In genomic region chr11:77138106-77138649, GRCh38 we compare ENCODE assay signal across 19 cellular contexts. TPM values are rescaled to one million over a fixed set of nuclear protein-coding genes. Genes with fewer than 3 reads are reported as not detected.
A peak's percentile ranks its signal among the peaks of the same experiment; 100 is the strongest.
DNase-seq lines count a peak whose midpoint lies in the region; ATAC-seq and TF ChIP-seq lines count a peak whose summit lies in the region.
"Had no signal": no experiment of that assay in that cellular context is flagged by ENCODE, and none has a peak within 500 bp of the region (broad histone marks: within the 10 kb centered on the region; RNA-seq: fewer than 3 reads in every experiment).

No MANE protein-coding gene starts in this region.

- no peak overlapping the region for H3K23ac ChIP-seq in neuronal stem cell (ENCODE audit: low read depth, low read length, poor library complexity)

- no peak overlapping the region for H3K14ac ChIP-seq in neuronal stem cell (ENCODE audit: low read length)

- H3K4me1 ChIP-seq in left ventricle myocardium inferior = peaks cover 34% of the 10 kb centered on the region
- peaks cover 0 to 3% of the 10 kb centered on the region in 2 donors for H3K4me1 ChIP-seq in neuronal stem cell (ENCODE audit: control insufficient read depth in 2 of 2, insufficient read depth in 1 of 2, low read depth in 1 of 2, low read length in 2 of 2)
- H3K4me1 ChIP-seq in urinary bladder (ENCODE audit: insufficient read depth) = no peaks in the 10 kb centered on the region
- peaks cover 0 to 30% (median 3%) of the 10 kb centered on the region in 6 donors for H3K4me1 ChIP-seq in spleen
- H3K4me1 ChIP-seq: HAP-1 had no signal

- no peak overlapping the region for H2BK15ac ChIP-seq in neuronal stem cell (ENCODE audit: low read length)

- TF ChIP-seq POLR2A in spleen (IDR thresholded peaks at IDR 0.05) = no peak

- no peak overlapping the region for H4K8ac ChIP-seq in neuronal stem cell (ENCODE audit: low read depth, low read length)

- H3K27ac Mint-ChIP-seq in WTC11 = no peak overlapping the region
- H3K27ac Mint-ChIP-seq: CD4-positive, CD25-positive, alpha-beta regulatory T cell; IgD-negative memory B cell had no signal

- H3K27me3 ChIP-seq in left ventricle myocardium inferior (ENCODE audit: low read depth) (peaks cover 14% of the 10 kb centered on the region), neuronal stem cell (ENCODE audit: control insufficient read depth in 3 of 3, insufficient read depth in 3 of 3, low read depth in 1 of 3, low read length in 3 of 3) (peaks cover 0 to 15% (median 0%) of the 10 kb centered on the region in 3 experiments), spleen (replicated peaks in 1 of 7) (peaks cover 0 to 31% (median 13%) of the 10 kb centered on the region in 7 donors)

- no peaks in the 10 kb centered on the region; the same call in 1 of the 2 replicates for H3K27me3 Mint-ChIP-seq in WTC11 (ENCODE audit: low read depth)

- no peak overlapping the region for H2BK12ac ChIP-seq in neuronal stem cell (ENCODE audit: low read length)

- no peaks in the 10 kb centered on the region for H3K79me1 ChIP-seq in neuronal stem cell (ENCODE audit: low read depth, low read length)

- DNase-seq in left ventricle myocardium inferior (no peak), Right ventricle myocardium superior (no peak), WTC11 (ENCODE audit: low spot score) (no peak), neuronal stem cell (ENCODE audit: low spot score) (no peak), spleen (no peak), NOMO-1 (lab: John Stamatoyannopoulos, UW; ENCODE audit: unreplicated experiment in 2 of 2) (no peak)
- DNase-seq: 8988T; C1 segment of cervical spinal cord; CD4-positive, CD25-positive, alpha-beta regulatory T cell; DMS79 treated with DMSO at 0.1 percent for 48 hours; GF-D8 had no signal

- H2AFZ ChIP-seq in neuronal stem cell (ENCODE audit: low read length) = no peak overlapping the region

- H2BK120ac ChIP-seq in neuronal stem cell (ENCODE audit: low read depth, low read length) = no peak overlapping the region

- no peak overlapping the region for H4K91ac ChIP-seq in neuronal stem cell (ENCODE audit: low read depth, low read length, poor library complexity)

- H3K9me3 ChIP-seq in left ventricle myocardium inferior (replicated peaks) (no peaks in the 10 kb centered on the region), neuronal stem cell (replicated peaks in 1 of 2; ENCODE audit: control insufficient read depth in 2 of 2, insufficient read depth in 1 of 2, low read depth in 1 of 2, low read length in 2 of 2) (no peaks in the 10 kb centered on the region), spleen (no peaks in the 10 kb centered on the region)
- H3K9me3 ChIP-seq: HAP-1 had no signal

- no peak overlapping the region for H3K4me2 ChIP-seq in neuronal stem cell (ENCODE audit: insufficient read depth, low read length, poor library complexity, severe bottlenecking)

- peak overlapping the region; percentile 85 for H2AK5ac ChIP-seq in neuronal stem cell (ENCODE audit: low read depth, low read length)

- POLR2A ChIA-PET in WTC11 (lab: Charles Lee) = no interaction called here

- peak overlapping the region; percentile 15 for H3K4me3 ChIP-seq in left ventricle myocardium inferior
- no peak overlapping the region for H3K4me3 ChIP-seq in neuronal stem cell (ENCODE audit: low read length in 2 of 2)
- H3K4me3 ChIP-seq in urinary bladder (ENCODE audit: low read depth, low read length) = peak overlapping the region; percentile 3
- H3K4me3 ChIP-seq in spleen = no peak overlapping the region
- H3K4me3 ChIP-seq: HAP-1 had no signal

- no peaks in the 10 kb centered on the region for H3K36me3 ChIP-seq in left ventricle myocardium inferior
- H3K36me3 ChIP-seq in neuronal stem cell (replicated peaks in 1 of 2; ENCODE audit: control insufficient read depth in 2 of 2, insufficient read depth in 2 of 2, low read length in 2 of 2) = no peaks in the 10 kb centered on the region
- H3K36me3 ChIP-seq in urinary bladder (ENCODE audit: insufficient read depth) = no peaks in the 10 kb centered on the region
- no peaks in the 10 kb centered on the region for H3K36me3 ChIP-seq in spleen
- H3K36me3 ChIP-seq: HAP-1 had no signal

- no peak overlapping the region for H3K4ac ChIP-seq in neuronal stem cell (ENCODE audit: low read length)

- H3K27ac ChIP-seq in left ventricle myocardium inferior (replicated peaks) (peak overlapping the region; percentile 10), neuronal stem cell (replicated peaks; ENCODE audit: low read length) (no peak overlapping the region), urinary bladder (ENCODE audit: low read depth) (no peak overlapping the region), spleen (no peak overlapping the region)

- no CpG with 5 or more reads among the region's 55 CpGs for WGBS in neuronal stem cell (ENCODE audit: extremely low coverage in 2 of 2, insufficient read length in 2 of 2, insufficient replicate concordance in 1 of 2), 2 donors
- 23% methylated on average over 55 of the region's 55 CpGs for WGBS in urinary bladder
- WGBS in spleen, 5 donors = 16 to 54% (median 34%) methylated on average over 21 to 55 of the region's 55 CpGs

- H3K4me1 Mint-ChIP-seq in WTC11 = peaks cover 13% of the 10 kb centered on the region

- no peaks in the 10 kb centered on the region for H3K9me3 Mint-ChIP-seq in WTC11
- H3K9me3 Mint-ChIP-seq: CD4-positive, CD25-positive, alpha-beta regulatory T cell had no signal

- no peak overlapping the region for H2BK5ac ChIP-seq in neuronal stem cell (ENCODE audit: low read length)

- H3K9ac ChIP-seq in neuronal stem cell (ENCODE audit: low read depth, low read length, poor library complexity) = no peak overlapping the region

- H3K18ac ChIP-seq in neuronal stem cell (ENCODE audit: low read length) = no peak overlapping the region

- intact Hi-C loops in left ventricle myocardium inferior (cut with micrococcal nuclease) = no loop called here
- intact Hi-C loops in Right ventricle myocardium superior (cut with DNase I) = no loop called here
- intact Hi-C loops in spleen (cut with DNase I; ENCODE audit: low total_unique reads) = no loop called here

- CTCF ChIA-PET in WTC11 (lab: Charles Lee) = interaction anchor here (3.7 kb wide), 1 partner anchor 11 kb away, joined by 44 read pairs; the partner anchor contains the start of gene MYO7A

- ATAC-seq in Right ventricle myocardium superior (ENCODE audit: poor library complexity) (no peak), WTC11 (no peak), GM21717 (IDR thresholded peaks at IDR 0.05; ENCODE audit: unreplicated experiment) (no peak)

- H3K36me3 Mint-ChIP-seq in WTC11 = no peaks in the 10 kb centered on the region
- H3K36me3 Mint-ChIP-seq: CD4-positive, CD25-positive, alpha-beta regulatory T cell; IgD-negative memory B cell had no signal

- H3K4me3 Mint-ChIP-seq in WTC11 = no peak overlapping the region
- H3K4me3 Mint-ChIP-seq: CD4-positive, CD25-positive, alpha-beta regulatory T cell; IgD-negative memory B cell had no signal

- no peak for TF ChIP-seq CTCF in left ventricle myocardium inferior (IDR thresholded peaks at IDR 0.05; ENCODE audit: borderline replicate concordance)
- no peak for TF ChIP-seq CTCF in WTC11 (IDR thresholded peaks at IDR 0.05)
- no peak for TF ChIP-seq CTCF in spleen (IDR thresholded peaks at IDR 0.05 in 8 of 11, conservative IDR thresholded peaks at IDR 0.05 in 3 of 11)

TF ChIP-seq in WTC11, 78 proteins besides CTCF, POLR2A, EP300 and RAD21:
- TF ChIP-seq ZSCAN18 (CRISPR knock-in tag; IDR thresholded peaks at IDR 0.05) (no peak), HMGXB4 (CRISPR knock-in tag; IDR thresholded peaks at IDR 0.05) (0 out of 2 replicates have a peak, but pooled peaks have one; percentile 26)

RNA-seq across cellular contexts. Expression of gene MYO7A, which starts 10.1 kb away (rescaled TPM):
- total RNA-seq in left ventricle myocardium inferior (3.2 TPM), Right ventricle myocardium superior (4.4 TPM), WTC11 (2021) (2.1 to 2.5 TPM (median 2.3 TPM) in 3 replicates), urinary bladder (4.7 TPM), spleen (100 to 1,000 TPM in 1 of 7 donors, 10 to 100 TPM in 6; 27.2 to 147 (median 61.0) TPM)
- polyA plus RNA-seq in neuronal stem cell (2013, experiment 1 of 2) = 0.71 TPM
- polyA plus RNA-seq in neuronal stem cell (2013, experiment 2 of 2) = 0.60 TPM
- polyA plus RNA-seq in urinary bladder (4.2 TPM), spleen (10 to 100 TPM in 2 of 3 donors, 1 to 10 TPM in 1; 3.5 to 14.3 (median 11.3) TPM)
- total RNA-seq: A673 had no signal
- polyA plus RNA-seq: AG04450, IgD-negative memory B cell had no signal

RNA-seq across cellular contexts. Expression of gene OMP, which starts 35.5 kb away (rescaled TPM):
- not detected for total RNA-seq in left ventricle myocardium inferior
- total RNA-seq in Right ventricle myocardium superior = not detected
- total RNA-seq in WTC11 (2021) = 1.4 TPM in 1 of 3 replicates, not detected in the others
- not detected for polyA plus RNA-seq in neuronal stem cell (2013, experiment 1 of 2)
- polyA plus RNA-seq in neuronal stem cell (2013, experiment 2 of 2) = not detected
- total RNA-seq in urinary bladder = not detected
- polyA plus RNA-seq in urinary bladder = not detected
- under 1 TPM in 1 of 7 donors, not detected in 6; 0.64 TPM for total RNA-seq in spleen
- under 1 TPM in 1 of 3 donors, not detected in 2; 0.51 TPM for polyA plus RNA-seq in spleen
- total RNA-seq: A673; CD4-positive, CD25-positive, alpha-beta regulatory T cell; H4; HepG2 had no signal
- polyA plus RNA-seq: AG04450; CD4-positive, CD25-positive, alpha-beta regulatory T cell; HepG2; IgD-negative memory B cell had no signal

Comparison
In these comparisons a context has a peak if more than half of its experiments do, and no peak if none do; other contexts are left out.
1. H3K4me3 ChIP-seq: peak in left ventricle myocardium inferior (single experiment) and urinary bladder (single experiment); none in neuronal stem cell (0 of 2) and spleen (0 of 8).